8 cellular contexts compared by ENCODE assay signal in the genomic region with DNA sequence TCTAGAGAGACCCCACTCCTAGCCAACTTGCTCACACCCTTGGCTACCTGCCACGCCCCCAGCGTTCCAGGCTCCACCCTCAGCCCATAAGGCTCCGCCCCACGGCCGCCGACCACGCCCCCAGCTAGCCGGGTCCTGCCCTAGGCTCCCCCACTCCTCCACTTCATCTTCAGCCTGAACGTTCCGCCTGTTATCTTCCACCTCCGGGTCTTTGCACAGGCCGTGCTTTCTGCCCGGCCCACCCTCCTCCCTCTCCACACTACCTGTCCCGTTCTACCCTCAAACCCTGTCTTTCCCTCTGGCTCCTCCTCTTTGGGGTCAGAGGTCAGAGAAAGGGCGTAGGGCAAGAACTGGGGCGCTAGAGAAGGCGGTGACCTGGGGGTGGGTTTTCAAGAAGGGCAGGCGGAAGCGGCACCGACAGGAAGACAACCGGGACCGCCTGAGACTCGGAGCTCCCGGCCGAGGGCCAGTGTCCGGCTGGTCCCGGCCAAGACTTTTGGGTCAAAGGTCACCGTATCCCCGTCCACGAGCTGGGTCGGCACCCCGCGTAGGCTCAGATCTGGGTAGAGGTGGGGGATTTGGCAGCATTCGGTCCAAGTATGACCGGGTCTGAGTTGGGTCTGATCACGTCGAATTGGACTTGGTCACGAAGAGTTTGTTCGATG. TPM values are rescaled to one million over a fixed set of nuclear protein-coding genes. Genes with fewer than 3 reads are reported as not detected.
DNase-seq lines count a peak whose midpoint lies in the region; ATAC-seq, FAIRE-seq and TF ChIP-seq lines count a peak whose summit lies in the region.

No MANE protein-coding gene starts in this region.

- no peak overlapping the region for H3K27ac ChIP-seq in CD4-positive, alpha-beta memory T cell (ENCODE audit: low read depth, low read length)
- peak overlapping the region; percentile 72 for H3K27ac ChIP-seq in HCT116 (ENCODE audit: low read depth, low read length)
- H3K27ac ChIP-seq in kidney (ENCODE audit: low read depth in 2 of 2, low read length in 2 of 2): peak overlapping the region; percentile 14 to 34

- no peaks in the 10 kb centered on the region for H3K36me3 Mint-ChIP-seq in CD4-positive, alpha-beta memory T cell
- H3K36me3 Mint-ChIP-seq in MCF 10A (ENCODE audit: insufficient read depth, unreplicated experiment): no peaks in the 10 kb centered on the region
- H3K36me3 Mint-ChIP-seq in stimulated activated naive B cell treated with anti-CD40 and anti-IgM and Interleukin-4, amounts not matched to agents 10 μg/mL and 1 μg/mL and 100 μg/mL, for 72 hours: peaks cover 8 to 10% of the 10 kb centered on the region in 2 donors

- H3K27ac Mint-ChIP-seq in CD4-positive, alpha-beta memory T cell: peak overlapping the region in 3 of 7 donors; percentile 66 to 74 (median 73)
- peak overlapping the region; percentile 17 for H3K27ac Mint-ChIP-seq in MCF 10A (ENCODE audit: low read depth, unreplicated experiment)
- peak overlapping the region; percentile 92 for H3K27ac Mint-ChIP-seq in stimulated activated naive B cell treated with anti-CD40 and anti-IgM and Interleukin-4, amounts not matched to agents 10 μg/mL and 1 μg/mL and 100 μg/mL, for 72 hours

- H3K9ac ChIP-seq in HCT116 (ENCODE audit: low read length) (peak overlapping the region; percentile 39; the same call in 1 of the 2 replicates), kidney (ENCODE audit: low read length in 2 of 2) (peak overlapping the region; percentile 20 to 62)

- no peaks in the 10 kb centered on the region for H3K79me2 ChIP-seq in HCT116 (ENCODE audit: insufficient read depth, low read length)

- no peaks in the 10 kb centered on the region for H3K9me2 ChIP-seq in HCT116 (ENCODE audit: insufficient read depth)

- no peaks in the 10 kb centered on the region for H3K36me3 ChIP-seq in CD4-positive, alpha-beta memory T cell (ENCODE audit: insufficient read depth, low read length)
- H3K36me3 ChIP-seq in HCT116 (ENCODE audit: control insufficient read depth in 1 of 2, insufficient read depth in 2 of 2, low read length in 2 of 2) (no peaks in the 10 kb centered on the region), kidney (ENCODE audit: control insufficient read depth in 1 of 2, insufficient read depth in 2 of 2, low read length in 2 of 2) (no peaks in the 10 kb centered on the region)

- CTCF ChIA-PET in CD4-positive, alpha-beta memory T cell (lab: Charles Lee; ENCODE audit: partially characterized antibody): interaction anchor here (0.6 to 1.4 kb wide), 8 partner anchors 14 to 162 kb away, joined by 3 to 8 read pairs (median 5); a partner anchor contains a TSS
- CTCF ChIA-PET in HCT116 (lab: Charles Lee): interaction anchor here (0.7 to 2.0 kb wide), 14 partner anchors 9 to 111 kb away, joined by 3 to 31 read pairs (median 4); a partner anchor contains a TSS
- CTCF ChIA-PET in MCF 10A (lab: Yijun Ruan, JAX): interaction anchor here (0.7 to 1.7 kb wide), 8 partner anchors 9 to 72 kb away, joined by 3 to 5 read pairs (median 3); no protein-coding TSS in a partner anchor

- BruUV-seq in HCT116 (replicated peaks; lab: Mats Ljungman, UMichigan) (no TSS peak), MCF 10A (replicated peaks; lab: Mats Ljungman, UMichigan) (no TSS peak)

- H3K9me3 ChIP-seq in CD4-positive, alpha-beta memory T cell (ENCODE audit: control insufficient read depth in 1 of 2, low read length in 2 of 2): no peaks in the 10 kb centered on the region
- H3K9me3 ChIP-seq in HCT116 (ENCODE audit: control insufficient read depth in 1 of 2, insufficient read depth in 1 of 2, low read depth in 1 of 2, low read length in 2 of 2) (no peaks in the 10 kb centered on the region), kidney (ENCODE audit: control insufficient read depth in 1 of 2, low read length in 2 of 2) (no peaks in the 10 kb centered on the region)

- FAIRE-seq in kidney (lab: Jason Lieb, UNC): no peak

- TF ChIP-seq POLR2A in HCT116 (IDR thresholded peaks at IDR 0.05; ENCODE audit: borderline replicate concordance, extremely low read depth, insufficient read depth, insufficient read length): peak; percentile 23

- peak; percentile 65 for ATAC-seq in HCT116
- ATAC-seq in stimulated activated naive B cell treated with anti-CD40 and anti-IgM and Interleukin-4, amounts not matched to agents 10 μg/mL and 1 μg/mL and 100 μg/mL, for 72 hours (replicated peaks): peak; percentile 40 to 47
- no peak for ATAC-seq in GM18517 (IDR thresholded peaks at IDR 0.05; ENCODE audit: unreplicated experiment)

- H3K4me2 ChIP-seq in HCT116 (ENCODE audit: low read length): peak overlapping the region; percentile 91

- POLR2A ChIA-PET in CD4-positive, alpha-beta memory T cell (lab: Charles Lee; ENCODE audit: partially characterized antibody): interaction anchor here (0.9 to 2.6 kb wide), 5 partner anchors 10 to 194 kb away, joined by 3 to 17 read pairs (median 4); a partner anchor contains a TSS
- POLR2A ChIA-PET in HCT116 (lab: Charles Lee): interaction anchor here (0.8 to 1.9 kb wide), 10 partner anchors 14 to 162 kb away, joined by 3 to 19 read pairs (median 4); a partner anchor contains a TSS
- POLR2A ChIA-PET in MCF 10A (lab: Yijun Ruan, JAX): interaction anchor here (0.6 to 1.9 kb wide), 10 partner anchors 19 to 1191 kb away, joined by 3 to 12 read pairs (median 4); a partner anchor contains a TSS

- H3K27me3 ChIP-seq in CD4-positive, alpha-beta memory T cell (ENCODE audit: insufficient read depth, low read length): peaks cover 26% of the 10 kb centered on the region
- H3K27me3 ChIP-seq in HCT116 (ENCODE audit: insufficient read depth, low read length): no peaks in the 10 kb centered on the region

- intact Hi-C loops in CD4-positive, alpha-beta memory T cell (cut with micrococcal nuclease): loop anchor here (2.0 kb wide), 1 partner anchor 71 kb away; a partner anchor contains a TSS
- intact Hi-C loops in HCT116 (cut with micrococcal nuclease) (no loop called here), MCF 10A (cut with micrococcal nuclease) (no loop called here), kidney (cut with DNase I) (no loop called here)

- peak overlapping the region in 1 of 2 donors; percentile 45 for H3K4me3 ChIP-seq in CD4-positive, alpha-beta memory T cell (ENCODE audit: low read length in 2 of 2)
- H3K4me3 ChIP-seq in HCT116 (replicated peaks in 1 of 2; ENCODE audit: low read depth in 1 of 2, low read length in 2 of 2): peak overlapping the region; percentile 44 to 56
- H3K4me3 ChIP-seq in kidney (ENCODE audit: low read length in 2 of 2): peak overlapping the region; percentile 63 to 71

- peak in 2 of 5 donors; percentile 13 to 20 for DNase-seq in CD4-positive, alpha-beta memory T cell
- peak; percentile 49 for DNase-seq in HCT116 (ENCODE audit: low read depth, low spot score)
- peak; percentile 66 for DNase-seq in RPMI8226
- DNase-seq in MCF 10A (ENCODE audit: unreplicated experiment): peak; percentile 32
- peak; percentile 85 for DNase-seq in kidney
- peak; percentile 43 for DNase-seq in stimulated activated naive B cell treated with anti-CD40 and anti-IgM and Interleukin-4, amounts not matched to agents 10 μg/mL and 1 μg/mL and 100 μg/mL, for 72 hours
- DNase-seq in NCI-H1092 treated with DMSO at 0.1 percent for 48 hours (lab: John Stamatoyannopoulos, UW): no peak

- RAD21 ChIA-PET in HCT116 (lab: Charles Lee; ENCODE audit: low non-redundant PET in 1 of 2, low total read pairs in 2 of 2, uncharacterized antibody in 2 of 2, unreplicated experiment in 2 of 2): interaction anchor here (0.6 to 1.2 kb wide), 4 partner anchors 19 to 112 kb away, joined by 3 to 7 read pairs (median 4); a partner anchor contains a TSS

- TF ChIP-seq CTCF in HCT116 (IDR thresholded peaks at IDR 0.05 in 2 of 3, conservative IDR thresholded peaks at IDR 0.05 in 1 of 3; ENCODE audit: borderline replicate concordance in 1 of 3, insufficient read depth in 1 of 3, low read depth in 2 of 3, low read length in 2 of 3) (no peak), MCF 10A (IDR thresholded peaks at IDR 0.05; ENCODE audit: unreplicated experiment) (no peak), kidney (IDR thresholded peaks at IDR 0.05; ENCODE audit: borderline replicate concordance, extremely low read depth, insufficient read depth) (no peak)

- H3K4me1 ChIP-seq in CD4-positive, alpha-beta memory T cell (ENCODE audit: insufficient read depth, low read length): peaks cover 26% of the 10 kb centered on the region
- H3K4me1 ChIP-seq in HCT116 (ENCODE audit: control insufficient read depth in 1 of 2, insufficient read depth in 2 of 2, low read length in 2 of 2) (peaks cover 18 to 30% of the 10 kb centered on the region in 2 experiments), kidney (ENCODE audit: control insufficient read depth in 1 of 2, insufficient read depth in 1 of 2, low read depth in 1 of 2, low read length in 2 of 2) (peaks cover 0 to 19% of the 10 kb centered on the region in 2 donors)

- no peak overlapping the region for H2AFZ ChIP-seq in HCT116 (ENCODE audit: low read depth, low read length, poor library complexity, severe bottlenecking)

- no peak for TF ChIP-seq RAD21 in HCT116 (IDR thresholded peaks at IDR 0.05; ENCODE audit: low read depth)

- peak overlapping the region; percentile 83 to 91 (median 90) for H3K4me3 Mint-ChIP-seq in CD4-positive, alpha-beta memory T cell
- peak overlapping the region; percentile 75 for H3K4me3 Mint-ChIP-seq in MCF 10A (ENCODE audit: unreplicated experiment)
- H3K4me3 Mint-ChIP-seq in stimulated activated naive B cell treated with anti-CD40 and anti-IgM and Interleukin-4, amounts not matched to agents 10 μg/mL and 1 μg/mL and 100 μg/mL, for 72 hours: peak overlapping the region; percentile 89 to 92

- peaks cover 13 to 32% (median 22%) of the 10 kb centered on the region in 4 donors for H3K4me1 Mint-ChIP-seq in CD4-positive, alpha-beta memory T cell
- H3K4me1 Mint-ChIP-seq in MCF 10A (ENCODE audit: insufficient read depth, unreplicated experiment): peaks cover 5% of the 10 kb centered on the region
- H3K4me1 Mint-ChIP-seq in stimulated activated naive B cell treated with anti-CD40 and anti-IgM and Interleukin-4, amounts not matched to agents 10 μg/mL and 1 μg/mL and 100 μg/mL, for 72 hours: peaks cover 39 to 44% of the 10 kb centered on the region in 2 donors

- peaks cover 0 to 3% (median 0%) of the 10 kb centered on the region in 8 donors for H3K9me3 Mint-ChIP-seq in CD4-positive, alpha-beta memory T cell
- H3K9me3 Mint-ChIP-seq in MCF 10A (ENCODE audit: unreplicated experiment): no peaks in the 10 kb centered on the region
- no peaks in the 10 kb centered on the region for H3K9me3 Mint-ChIP-seq in stimulated activated naive B cell treated with anti-CD40 and anti-IgM and Interleukin-4, amounts not matched to agents 10 μg/mL and 1 μg/mL and 100 μg/mL, for 72 hours

- peaks cover 44 to 51% of the 10 kb centered on the region in 2 donors for H3K27me3 Mint-ChIP-seq in CD4-positive, alpha-beta memory T cell
- H3K27me3 Mint-ChIP-seq in MCF 10A (ENCODE audit: insufficient read depth, unreplicated experiment): peaks cover 13% of the 10 kb centered on the region
- peaks cover 73 to 81% of the 10 kb centered on the region in 2 donors for H3K27me3 Mint-ChIP-seq in stimulated activated naive B cell treated with anti-CD40 and anti-IgM and Interleukin-4, amounts not matched to agents 10 μg/mL and 1 μg/mL and 100 μg/mL, for 72 hours

- no peaks in the 10 kb centered on the region for H4K20me1 ChIP-seq in HCT116 (ENCODE audit: insufficient read depth)

RNA-seq across cellular contexts. Expression of a gene that starts 2.2 kb away (rescaled TPM):
- under 1 TPM in 1 of 2 experiments, not detected in 1; 0.52 TPM for total RNA-seq in CD4-positive, alpha-beta memory T cell
- polyA plus RNA-seq in CD4-positive, alpha-beta memory T cell: not detected
- total RNA-seq in HCT116 (2021; ENCODE audit: unreplicated experiment) (1.5 TPM), MCF 10A (2022) (0.42 and 0.54 TPM in 2 replicates), kidney (2.0 TPM)
- polyA plus RNA-seq in HCT116 (2012): 0.46 and 0.52 TPM in 2 replicates
- polyA plus RNA-seq in kidney (ENCODE audit: insufficient read depth, low read depth, low replicate concordance): not detected

RNA-seq across cellular contexts. Expression of a gene that starts 20.1 kb away (rescaled TPM):
- total RNA-seq in CD4-positive, alpha-beta memory T cell: 1 to 10 TPM; 4.7 to 4.8 TPM
- 1 to 10 TPM in 1 of 2 donors, under 1 TPM in 1; 0.59 to 1.0 TPM for polyA plus RNA-seq in CD4-positive, alpha-beta memory T cell
- 10.6 TPM for total RNA-seq in HCT116 (2021; ENCODE audit: unreplicated experiment)
- polyA plus RNA-seq in HCT116 (2012): 18.2 and 22.6 TPM in 2 replicates
- total RNA-seq in MCF 10A (2022): 0.68 and 0.81 TPM in 2 replicates
- 5.2 TPM for total RNA-seq in kidney
- polyA plus RNA-seq in kidney (ENCODE audit: insufficient read depth, low read depth, low replicate concordance): 10.5 TPM

RNA-seq across cellular contexts. Expression of a gene that starts 31.0 kb away (rescaled TPM):
- total RNA-seq in CD4-positive, alpha-beta memory T cell: 1 to 10 TPM; 7.6 to 7.8 TPM
- 10 to 100 TPM; 10.5 to 13.7 TPM for polyA plus RNA-seq in CD4-positive, alpha-beta memory T cell
- 18.7 TPM for total RNA-seq in HCT116 (2021; ENCODE audit: unreplicated experiment)
- polyA plus RNA-seq in HCT116 (2012): 19.2 and 19.3 TPM in 2 replicates
- 12.9 and 15.4 TPM in 2 replicates for total RNA-seq in MCF 10A (2022)
- total RNA-seq in kidney: 11.5 TPM
- 31.1 TPM for polyA plus RNA-seq in kidney (ENCODE audit: insufficient read depth, low read depth, low replicate concordance)

RNA-seq across cellular contexts. Expression of a gene that starts 50.3 kb away (rescaled TPM):
- 1 to 10 TPM; 5.5 to 5.8 TPM for total RNA-seq in CD4-positive, alpha-beta memory T cell
- polyA plus RNA-seq in CD4-positive, alpha-beta memory T cell: 1 to 10 TPM in 1 of 2 donors, under 1 TPM in 1; 0.13 to 1.8 TPM
- total RNA-seq in HCT116 (2021; ENCODE audit: unreplicated experiment) (4.8 TPM), MCF 10A (2022) (0.26 and 0.42 TPM in 2 replicates), kidney (6.3 TPM)
- 1.9 and 2.7 TPM in 2 replicates for polyA plus RNA-seq in HCT116 (2012)
- 0.82 TPM for polyA plus RNA-seq in kidney (ENCODE audit: insufficient read depth, low read depth, low replicate concordance)

RNA-seq across cellular contexts. Expression of a gene that starts 50.4 kb away (rescaled TPM):
- total RNA-seq in CD4-positive, alpha-beta memory T cell: 10 to 100 TPM; 48.3 to 56.9 TPM
- 10 to 100 TPM in 1 of 2 donors, 1 to 10 TPM in 1; 6.3 to 16.7 TPM for polyA plus RNA-seq in CD4-positive, alpha-beta memory T cell
- total RNA-seq in HCT116 (2021; ENCODE audit: unreplicated experiment) (64.6 TPM), MCF 10A (2022) (4.7 and 9.1 TPM in 2 replicates), kidney (109 TPM)
- 62.9 and 82.1 TPM in 2 replicates for polyA plus RNA-seq in HCT116 (2012)
- 173 TPM for polyA plus RNA-seq in kidney (ENCODE audit: insufficient read depth, low read depth, low replicate concordance)
